Comparison of ENCODE assay signal across 8 cellular contexts in genomic region chr1:235269990-235270389, GRCh38. TPM values are rescaled to one million over a fixed set of nuclear protein-coding genes. Genes with fewer than 3 reads are reported as not detected.
DNase-seq lines count a peak whose midpoint lies in the region; ATAC-seq and TF ChIP-seq lines count a peak whose summit lies in the region.
"Not testable (repeated sequence)": the region's sequence is repeated elsewhere in the genome, so short reads cannot be mapped to it uniquely, and the experiment has no call there.

No MANE protein-coding gene starts in this region.

- not testable (repeated sequence) for H3K9me3 Mint-ChIP-seq in CD4-positive, alpha-beta T cell; HFFc6; WTC11; central memory CD8-positive, alpha-beta T cell

- H4K20me1 ChIP-seq in MM.1S (ENCODE audit: insufficient read depth, low read length) (peaks cover 10% of the 10 kb centered on the region; the same call in 1 of the 2 replicates), osteoblast (ENCODE audit: insufficient read depth, low read length) (peaks cover 60% of the 10 kb centered on the region)
- not testable (repeated sequence) for H4K20me1 ChIP-seq in fibroblast of lung (ENCODE audit: control insufficient read depth, extremely low read depth, insufficient read depth, low read length)

- H3K4me3 Mint-ChIP-seq in CD4-positive, alpha-beta T cell; WTC11; central memory CD8-positive, alpha-beta T cell: not testable (repeated sequence)
- H3K4me3 Mint-ChIP-seq in HFFc6, result peak overlapping the region; percentile 82; the same call in 1 of the 2 replicates

- H3K9me3 ChIP-seq in CD4-positive, alpha-beta T cell (ENCODE audit: control insufficient read depth, low read length); MM.1S (replicated peaks; ENCODE audit: insufficient read depth, low read length); fibroblast of lung (ENCODE audit: control insufficient read depth, insufficient read depth, low read depth, low read length); osteoblast (ENCODE audit: low read depth, low read length); tibial nerve: not testable (repeated sequence)

- not testable (repeated sequence) for H3K4me1 ChIP-seq in MM.1S (ENCODE audit: low read length); fibroblast of lung (ENCODE audit: control insufficient read depth, extremely low read depth, insufficient read depth, low read length); osteoblast (ENCODE audit: insufficient read depth, low read length)
- peaks cover 0 to 61% (median 12%) of the 10 kb centered on the region in 4 donors for H3K4me1 ChIP-seq in tibial nerve

- not testable (repeated sequence) for H2AFZ ChIP-seq in MM.1S (ENCODE audit: low read length); fibroblast of lung (ENCODE audit: low read length); osteoblast (ENCODE audit: low read length)

- H3K36me3 ChIP-seq in MM.1S (replicated peaks; ENCODE audit: insufficient read depth, low read length); fibroblast of lung (ENCODE audit: control insufficient read depth, insufficient read depth, low read length); osteoblast (ENCODE audit: insufficient read depth, low read length); tibial nerve: not testable (repeated sequence)

- H3F3A ChIP-seq in MM.1S (ENCODE audit: insufficient read depth, low read length), result peaks cover 14% of the 10 kb centered on the region

- 56 to 59% methylated on average over 18 of the region's 18 CpGs for WGBS in tibial nerve, 2 donors

- not testable (repeated sequence) for H3K27me3 Mint-ChIP-seq in CD4-positive, alpha-beta T cell; HFFc6 (ENCODE audit: insufficient read depth); WTC11 (ENCODE audit: low read depth); central memory CD8-positive, alpha-beta T cell

- peak overlapping the region; percentile 56; the same call in 1 of the 2 replicates for H3K4me2 ChIP-seq in MM.1S (ENCODE audit: low read depth, low read length)
- peak overlapping the region; percentile 56 for H3K4me2 ChIP-seq in fibroblast of lung (ENCODE audit: extremely low read depth, insufficient read depth, low read length)
- H3K4me2 ChIP-seq in osteoblast (ENCODE audit: insufficient read depth, low read length), result peak overlapping the region; percentile 64

- not testable (repeated sequence) for ATAC-seq in CD4-positive, alpha-beta T cell (ENCODE audit: poor library complexity); WTC11; central memory CD8-positive, alpha-beta T cell (replicated peaks; ENCODE audit: extremely low read depth, poor library complexity, severe bottlenecking)

- not testable (repeated sequence) for H3K27ac ChIP-seq in CD4-positive, alpha-beta T cell (ENCODE audit: low read depth, low read length); MM.1S (ENCODE audit: low read length); osteoblast (ENCODE audit: low read depth, low read length)
- H3K27ac ChIP-seq in fibroblast of lung (ENCODE audit: insufficient read depth, low read length) (peak overlapping the region; percentile 16), tibial nerve (peak overlapping the region in 3 of 4 donors; percentile 20 to 72 (median 50))

- H3K4me1 Mint-ChIP-seq in CD4-positive, alpha-beta T cell (ENCODE audit: low read depth), result peaks cover 79% of the 10 kb centered on the region
- peaks cover 32% of the 10 kb centered on the region for H3K4me1 Mint-ChIP-seq in HFFc6 (ENCODE audit: low read depth)
- H3K4me1 Mint-ChIP-seq in WTC11, result peaks cover 30% of the 10 kb centered on the region
- peaks cover 67% of the 10 kb centered on the region for H3K4me1 Mint-ChIP-seq in central memory CD8-positive, alpha-beta T cell

- not testable (repeated sequence) for H3K9me2 ChIP-seq in MM.1S (replicated peaks; ENCODE audit: insufficient read depth, low read length)

- TF ChIP-seq EP300 in tibial nerve (IDR thresholded peaks at IDR 0.05), result not testable (repeated sequence)

- TF ChIP-seq POLR2A in tibial nerve (IDR thresholded peaks at IDR 0.05), result not testable (repeated sequence)

- H3K36me3 Mint-ChIP-seq in CD4-positive, alpha-beta T cell (ENCODE audit: low read depth); HFFc6 (ENCODE audit: low read depth); WTC11: not testable (repeated sequence)
- H3K36me3 Mint-ChIP-seq in central memory CD8-positive, alpha-beta T cell (ENCODE audit: insufficient read depth), result peaks cover 19% of the 10 kb centered on the region

- POLR2A ChIA-PET in CD4-positive, alpha-beta T cell (lab: Charles Lee); WTC11 (lab: Charles Lee): not testable (repeated sequence)

- not testable (repeated sequence) for H3K4me3 ChIP-seq in MM.1S (ENCODE audit: low read length); osteoblast (ENCODE audit: insufficient read depth, low read length)
- H3K4me3 ChIP-seq in fibroblast of lung (replicated peaks in 1 of 4; ENCODE audit: control extremely low read depth in 1 of 4, insufficient read depth in 1 of 4, low read depth in 3 of 4, low read length in 4 of 4) (peak overlapping the region in 1 of 4 experiments; percentile 38), tibial nerve (peak overlapping the region in 1 of 4 donors; percentile 5)

- not testable (repeated sequence) for DNase-seq in CD4-positive, alpha-beta T cell; HFFc6; MM.1S; WTC11 (ENCODE audit: low spot score); central memory CD8-positive, alpha-beta T cell (ENCODE audit: low spot score in 2 of 2); fibroblast of lung (ENCODE audit: low read depth in 2 of 2); osteoblast (ENCODE audit: insufficient read length, low spot score, missing footprints); tibial nerve (ENCODE audit: low spot score in 2 of 2)

- CTCF ChIA-PET in CD4-positive, alpha-beta T cell (lab: Charles Lee), result not testable (repeated sequence)
- CTCF ChIA-PET in WTC11 (lab: Charles Lee), result interaction anchor here (0.9 kb wide), 1 partner anchor 17 kb away, joined by 5 read pairs; no protein-coding TSS in a partner anchor

- intact Hi-C loops in CD4-positive, alpha-beta T cell (cut with DNase I, micrococcal nuclease), result not testable (repeated sequence)

- not testable (repeated sequence) for H3K27me3 ChIP-seq in CD4-positive, alpha-beta T cell (ENCODE audit: control insufficient read depth, insufficient read depth, low read length); MM.1S (replicated peaks; ENCODE audit: insufficient read depth, low read length); fibroblast of lung (ENCODE audit: control insufficient read depth, insufficient read depth, low read length); osteoblast (ENCODE audit: insufficient read depth, low read length); tibial nerve

- H3K9ac ChIP-seq in MM.1S (ENCODE audit: low read length); fibroblast of lung (ENCODE audit: insufficient read depth, low read length): not testable (repeated sequence)

- TF ChIP-seq CTCF in CD4-positive, alpha-beta T cell (IDR thresholded peaks at IDR 0.05); HFFc6 (IDR thresholded peaks at IDR 0.05); MM.1S (IDR thresholded peaks at IDR 0.05; ENCODE audit: low read length); WTC11 (IDR thresholded peaks at IDR 0.05); fibroblast of lung (conservative IDR thresholded peaks at IDR 0.05 in 1 of 2, IDR thresholded peaks at IDR 0.05 in 1 of 2; ENCODE audit: low read depth in 1 of 2, low read length in 2 of 2); osteoblast (IDR thresholded peaks at IDR 0.05; ENCODE audit: extremely low read depth, low read depth, low read length); tibial nerve (IDR thresholded peaks at IDR 0.05): not testable (repeated sequence)

- peak overlapping the region; percentile 21 for H3K27ac Mint-ChIP-seq in CD4-positive, alpha-beta T cell
- H3K27ac Mint-ChIP-seq in HFFc6, result peak overlapping the region; percentile 76
- H3K27ac Mint-ChIP-seq in WTC11, result peak overlapping the region; percentile 88
- peak overlapping the region; percentile 64 for H3K27ac Mint-ChIP-seq in central memory CD8-positive, alpha-beta T cell (ENCODE audit: low read depth)

- H3K79me2 ChIP-seq in MM.1S (ENCODE audit: low read length), result peaks cover 95% of the 10 kb centered on the region
- peaks cover 72% of the 10 kb centered on the region for H3K79me2 ChIP-seq in fibroblast of lung (ENCODE audit: control insufficient read depth, insufficient read depth, low read length)
- peaks cover 91% of the 10 kb centered on the region for H3K79me2 ChIP-seq in osteoblast (ENCODE audit: insufficient read depth, low read length)

RNA-seq across cellular contexts. Expression of gene ARID4B, which starts 58.0 kb away (rescaled TPM):
- total RNA-seq in CD4-positive, alpha-beta T cell, result 100 to 1,000 TPM; 127 to 130 TPM
- 10 to 100 TPM; 19.4 to 22.8 (median 20.5) TPM for total RNA-seq in HFFc6 (2021; fragmentation: NEBNext Ultra II Directional; extraction: Animal tissue kit (Norgen Biotek cat#: 25700))
- total RNA-seq in WTC11 (2021), result 30.2 to 35.7 TPM (median 32.8 TPM) in 3 replicates
- 40.6 and 42.4 TPM in 2 replicates for total RNA-seq in fibroblast of lung
- 10.7 and 15.3 TPM in 2 replicates for polyA plus RNA-seq in fibroblast of lung
- polyA plus RNA-seq in fibroblast of lung (2012), result 12.0 and 15.3 TPM in 2 replicates
- 5.1 and 17.0 TPM in 2 replicates for polyA minus RNA-seq in fibroblast of lung (ENCODE audit: low replicate concordance)
- total RNA-seq in osteoblast, result 33.7 and 47.4 TPM in 2 replicates
- 10 to 100 TPM; 41.6 to 58.8 (median 46.8) TPM for total RNA-seq in tibial nerve

RNA-seq across cellular contexts. Expression of gene GGPS1, which starts 58.4 kb away (rescaled TPM):
- total RNA-seq in CD4-positive, alpha-beta T cell, result 10 to 100 TPM; 20.6 to 20.9 TPM
- 10 to 100 TPM; 24.9 to 31.0 (median 26.7) TPM for total RNA-seq in HFFc6 (2021; fragmentation: NEBNext Ultra II Directional; extraction: Animal tissue kit (Norgen Biotek cat#: 25700))
- total RNA-seq in WTC11 (2021), result 37.3 to 43.5 TPM (median 39.2 TPM) in 3 replicates
- 18.2 and 24.3 TPM in 2 replicates for total RNA-seq in fibroblast of lung
- polyA plus RNA-seq in fibroblast of lung, result 28.1 and 37.5 TPM in 2 replicates
- polyA plus RNA-seq in fibroblast of lung (2012), result 24.0 and 33.1 TPM in 2 replicates
- polyA minus RNA-seq in fibroblast of lung (ENCODE audit: low replicate concordance), result 1.4 and 4.7 TPM in 2 replicates
- total RNA-seq in osteoblast, result 22.4 and 23.9 TPM in 2 replicates
- total RNA-seq in tibial nerve, result 10 to 100 TPM; 12.9 to 26.2 (median 15.7) TPM

Comparison
In these comparisons a context has a peak if more than half of its experiments do, and no peak if none do; other contexts are left out.
1. H3K27ac Mint-ChIP-seq: peak in every context shown above with its lines; median percentile 88 in WTC11; 76 in HFFc6; 64 in central memory CD8-positive, alpha-beta T cell; 21 in CD4-positive, alpha-beta T cell.